In the genomic region with DNA sequence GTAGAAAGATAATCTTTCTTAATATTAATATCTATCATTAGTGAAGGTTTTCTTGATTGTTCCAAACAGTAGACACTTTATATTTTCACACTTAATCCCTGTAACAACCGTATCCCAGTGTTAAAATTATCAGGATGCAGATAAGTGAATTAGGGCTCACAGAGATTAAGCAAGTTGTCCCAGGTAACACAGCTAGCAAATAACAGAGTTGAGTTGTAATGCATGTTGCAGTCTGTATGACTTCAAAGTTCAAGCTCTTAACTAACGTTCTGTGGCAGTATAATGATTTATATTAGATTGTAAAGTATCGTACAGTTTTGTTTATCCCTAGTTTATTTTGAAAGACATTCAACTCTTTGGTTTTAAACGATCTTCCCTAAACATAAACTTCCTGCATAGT, we compare ENCODE assay signal across 26 cellular contexts.
"Had no signal": no experiment of that assay in that cellular context is flagged by ENCODE, and none has a peak within 500 bp of the region (broad histone marks: within the 10 kb centered on the region; RNA-seq: fewer than 3 reads in every experiment).

No MANE protein-coding gene starts in this region.

- H3K36me3 ChIP-seq: stomach, suprapubic skin, thoracic aorta, thyroid gland, tibial artery, tibial nerve, transverse colon, upper lobe of left lung, upper lobe of right lung, uterus, vagina had no signal

- ATAC-seq: stimulated activated effector memory CD8-positive, alpha-beta T cell treated with anti-CD3 and anti-CD28 coated beads, Interleukin-12 subunit alpha, Interleukin-12 subunit beta, amount 100 ng/mL, for 72 hours; stimulated activated memory B cell treated with anti-CD40 and anti-IgM and Interleukin-4, amounts not matched to agents 10 μg/mL and 1 μg/mL and 100 μg/mL, for 72 hours; stimulated activated naive B cell treated with anti-CD40 and anti-IgM and Interleukin-4, amounts not matched to agents 10 μg/mL and 1 μg/mL and 100 μg/mL, for 72 hours; stimulated activated naive CD8-positive, alpha-beta T cell treated with anti-CD3 and anti-CD28 coated beads, Interleukin-15, amount 100 ng/mL, for 72 hours; stimulated activated naive CD8-positive, alpha-beta T cell treated with anti-CD3 and anti-CD28 coated beads, Interleukin-15, Interleukin-2, amounts not matched to agents 100 U/mL and 50 U/mL, for 24 hours; upper lobe of right lung had no signal

- H3K27me3 ChIP-seq: stomach, suprapubic skin, testis, thyroid gland, tibial artery, tibial nerve, transverse colon, upper lobe of left lung, upper lobe of right lung, uterus, vagina had no signal

- FAIRE-seq: urothelium cell line had no signal

- H3K4me3 ChIP-seq: stomach, suprapubic skin, testis, thoracic aorta, thyroid gland, tibial artery, tibial nerve, transverse colon, upper lobe of left lung, upper lobe of right lung, uterus, vagina had no signal

- DNase-seq: stimulated activated CD4-positive, alpha-beta T cell treated with anti-CD3 and anti-CD28 coated beads, Interleukin-2, amount 100 ng/mL, for 48 hours; stimulated activated CD4-positive, alpha-beta T cell treated with anti-CD3 and anti-CD28 coated beads, Interleukin-4, amount 100 ng/mL, for 1 hour; stimulated activated CD4-positive, alpha-beta T cell treated with anti-CD3 and anti-CD28 coated beads, Interleukin-4, amount 100 ng/mL, for 24 hours; stimulated activated CD4-positive, alpha-beta T cell treated with anti-CD3 and anti-CD28 coated beads, Interleukin-4, amount 100 ng/mL, for 4 hours; stimulated activated CD8-positive, alpha-beta memory T cell treated with anti-CD3 and anti-CD28 coated beads, Interleukin-4, amount 100 ng/mL, for 48 hours; stimulated activated naive B cell treated with anti-CD40 and anti-IgM and Interleukin-4, amounts not matched to agents 10 μg/mL and 1 μg/mL and 100 μg/mL, for 72 hours; stimulated activated naive CD4-positive, alpha-beta T cell; stimulated activated naive CD4-positive, alpha-beta T cell treated with Interleukin-2 at 50 U/mL for 16 hours; stimulated activated naive CD8-positive, alpha-beta T cell treated with anti-CD3 and anti-CD28 coated beads, Interleukin-15, amount 100 ng/mL, for 72 hours; stimulated activated naive CD8-positive, alpha-beta T cell treated with anti-CD3 and anti-CD28 coated beads, Interleukin-15, Interleukin-2, amounts not matched to agents 100 U/mL and 50 U/mL, for 24 hours; stomach; substantia nigra; thyroid gland; tibial artery; transverse colon; upper lobe of left lung; upper lobe of right lung; uterus had no signal

- H3K9me3 ChIP-seq: stomach, suprapubic skin, testis, thoracic aorta, thyroid gland, tibial artery, tibial nerve, transverse colon, upper lobe of left lung, upper lobe of right lung, uterus, vagina had no signal

- H3K4me1 ChIP-seq: stomach, suprapubic skin, testis, thyroid gland, tibial artery, tibial nerve, transverse colon, upper lobe of left lung, upper lobe of right lung, uterus had no signal

- H3K27ac ChIP-seq: stomach, suprapubic skin, testis, thoracic aorta, thyroid gland, tibial artery, tibial nerve, transverse colon, upper lobe of left lung, upper lobe of right lung, uterus, vagina had no signal
